In the genomic region with DNA sequence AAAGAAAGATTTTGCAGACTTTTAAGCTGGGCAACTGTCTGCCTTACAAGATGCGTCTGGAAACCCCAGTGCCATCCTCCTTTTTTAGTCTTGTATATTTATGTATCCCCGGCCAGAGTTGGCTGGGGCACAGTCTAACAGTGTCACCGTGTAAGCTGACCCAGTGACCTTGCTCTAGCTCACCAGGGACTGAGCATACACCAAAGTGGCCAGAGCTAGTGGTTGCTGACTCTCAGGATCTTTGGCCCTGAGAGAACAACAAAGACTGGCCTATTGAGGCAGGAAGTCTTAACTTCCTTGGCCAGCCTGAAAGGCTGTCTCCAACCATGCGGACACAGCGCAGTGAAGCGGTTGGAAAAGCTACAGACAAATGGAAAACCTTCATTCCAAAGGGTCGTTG, we compare ENCODE assay signal across 1 cellular context.
TF ChIP-seq lines count a peak whose summit lies in the region.

No MANE protein-coding gene starts in this region.

TF ChIP-seq in HepG2, 621 proteins besides CTCF, POLR2A, EP300 and RAD21 (continued from another document and continues in another):
- TF ChIP-seq ZEB1 (IDR thresholded peaks at IDR 0.05; ENCODE audit: insufficient replicate concordance, low read depth) (no peak), SMC3 (IDR thresholded peaks at IDR 0.05; ENCODE audit: low read length) (no peak), MEIS1 (CRISPR knock-in tag; IDR thresholded peaks at IDR 0.05; ENCODE audit: borderline replicate concordance) (no peak), SOX13 (IDR thresholded peaks at IDR 0.05) (no peak), SOX13 (CRISPR knock-in tag; conservative IDR thresholded peaks at IDR 0.05 in 1 of 2, IDR thresholded peaks at IDR 0.05 in 1 of 2) (no peak), DPF2 (CRISPR knock-in tag; IDR thresholded peaks at IDR 0.05; ENCODE audit: borderline replicate concordance, low read depth) (no peak), CHCHD3 (CRISPR knock-in tag; IDR thresholded peaks at IDR 0.05) (no peak), GATAD1 (CRISPR knock-in tag; IDR thresholded peaks at IDR 0.05) (no peak), ZNF331 (CRISPR knock-in tag; IDR thresholded peaks at IDR 0.05) (0 out of 2 replicates have a peak, but pooled peaks have one; percentile 33), MBD4 (IDR thresholded peaks at IDR 0.05; ENCODE audit: borderline replicate concordance, low read length) (no peak), ZFX (CRISPR knock-in tag; IDR thresholded peaks at IDR 0.05; ENCODE audit: low read depth) (no peak), JDP2 (CRISPR knock-in tag; IDR thresholded peaks at IDR 0.05; ENCODE audit: borderline replicate concordance) (no peak), ZBTB1 (CRISPR knock-in tag; IDR thresholded peaks at IDR 0.05; ENCODE audit: borderline replicate concordance) (no peak), ZSCAN9 (CRISPR knock-in tag; IDR thresholded peaks at IDR 0.05; ENCODE audit: borderline replicate concordance) (no peak), NRL (CRISPR knock-in tag; IDR thresholded peaks at IDR 0.05; ENCODE audit: borderline replicate concordance) (no peak), ZNF780A (CRISPR knock-in tag; IDR thresholded peaks at IDR 0.05) (no peak), ZFP62 (CRISPR knock-in tag; IDR thresholded peaks at IDR 0.05) (no peak), HNF4A (CRISPR knock-in tag; IDR thresholded peaks at IDR 0.05) (peak; percentile 42; the same call in 1 of the 2 replicates), ZNF530 (CRISPR knock-in tag; IDR thresholded peaks at IDR 0.05; ENCODE audit: low read depth) (no peak), ZNF768 (CRISPR knock-in tag; IDR thresholded peaks at IDR 0.05) (no peak), SP140L (CRISPR knock-in tag; IDR thresholded peaks at IDR 0.05; ENCODE audit: borderline replicate concordance) (no peak), ATF7 (IDR thresholded peaks at IDR 0.05) (no peak), ATF7 (CRISPR knock-in tag; IDR thresholded peaks at IDR 0.05) (no peak), ZSCAN29 (CRISPR knock-in tag; conservative IDR thresholded peaks at IDR 0.05) (no peak)
- TF ChIP-seq, protein P1, sequence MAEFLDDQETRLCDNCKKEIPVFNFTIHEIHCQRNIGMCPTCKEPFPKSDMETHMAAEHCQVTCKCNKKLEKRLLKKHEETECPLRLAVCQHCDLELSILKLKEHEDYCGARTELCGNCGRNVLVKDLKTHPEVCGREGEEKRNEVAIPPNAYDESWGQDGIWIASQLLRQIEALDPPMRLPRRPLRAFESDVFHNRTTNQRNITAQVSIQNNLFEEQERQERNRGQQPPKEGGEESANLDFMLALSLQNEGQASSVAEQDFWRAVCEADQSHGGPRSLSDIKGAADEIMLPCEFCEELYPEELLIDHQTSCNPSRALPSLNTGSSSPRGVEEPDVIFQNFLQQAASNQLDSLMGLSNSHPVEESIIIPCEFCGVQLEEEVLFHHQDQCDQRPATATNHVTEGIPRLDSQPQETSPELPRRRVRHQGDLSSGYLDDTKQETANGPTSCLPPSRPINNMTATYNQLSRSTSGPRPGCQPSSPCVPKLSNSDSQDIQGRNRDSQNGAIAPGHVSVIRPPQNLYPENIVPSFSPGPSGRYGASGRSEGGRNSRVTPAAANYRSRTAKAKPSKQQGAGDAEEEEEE (CRISPR knock-in tag; IDR thresholded peaks at IDR 0.05; ENCODE audit: borderline replicate concordance), result no peak
- TF ChIP-seq, protein P2, sequence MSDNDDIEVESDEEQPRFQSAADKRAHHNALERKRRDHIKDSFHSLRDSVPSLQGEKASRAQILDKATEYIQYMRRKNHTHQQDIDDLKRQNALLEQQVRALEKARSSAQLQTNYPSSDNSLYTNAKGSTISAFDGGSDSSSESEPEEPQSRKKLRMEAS (IDR thresholded peaks at IDR 0.05), result no peak
- TF ChIP-seq, protein P3, sequence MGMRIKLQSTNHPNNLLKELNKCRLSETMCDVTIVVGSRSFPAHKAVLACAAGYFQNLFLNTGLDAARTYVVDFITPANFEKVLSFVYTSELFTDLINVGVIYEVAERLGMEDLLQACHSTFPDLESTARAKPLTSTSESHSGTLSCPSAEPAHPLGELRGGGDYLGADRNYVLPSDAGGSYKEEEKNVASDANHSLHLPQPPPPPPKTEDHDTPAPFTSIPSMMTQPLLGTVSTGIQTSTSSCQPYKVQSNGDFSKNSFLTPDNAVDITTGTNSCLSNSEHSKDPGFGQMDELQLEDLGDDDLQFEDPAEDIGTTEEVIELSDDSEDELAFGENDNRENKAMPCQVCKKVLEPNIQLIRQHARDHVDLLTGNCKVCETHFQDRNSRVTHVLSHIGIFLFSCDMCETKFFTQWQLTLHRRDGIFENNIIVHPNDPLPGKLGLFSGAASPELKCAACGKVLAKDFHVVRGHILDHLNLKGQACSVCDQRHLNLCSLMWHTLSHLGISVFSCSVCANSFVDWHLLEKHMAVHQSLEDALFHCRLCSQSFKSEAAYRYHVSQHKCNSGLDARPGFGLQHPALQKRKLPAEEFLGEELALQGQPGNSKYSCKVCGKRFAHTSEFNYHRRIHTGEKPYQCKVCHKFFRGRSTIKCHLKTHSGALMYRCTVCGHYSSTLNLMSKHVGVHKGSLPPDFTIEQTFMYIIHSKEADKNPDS (CRISPR knock-in tag; IDR thresholded peaks at IDR 0.05), result no peak
- TF ChIP-seq, protein P4, sequence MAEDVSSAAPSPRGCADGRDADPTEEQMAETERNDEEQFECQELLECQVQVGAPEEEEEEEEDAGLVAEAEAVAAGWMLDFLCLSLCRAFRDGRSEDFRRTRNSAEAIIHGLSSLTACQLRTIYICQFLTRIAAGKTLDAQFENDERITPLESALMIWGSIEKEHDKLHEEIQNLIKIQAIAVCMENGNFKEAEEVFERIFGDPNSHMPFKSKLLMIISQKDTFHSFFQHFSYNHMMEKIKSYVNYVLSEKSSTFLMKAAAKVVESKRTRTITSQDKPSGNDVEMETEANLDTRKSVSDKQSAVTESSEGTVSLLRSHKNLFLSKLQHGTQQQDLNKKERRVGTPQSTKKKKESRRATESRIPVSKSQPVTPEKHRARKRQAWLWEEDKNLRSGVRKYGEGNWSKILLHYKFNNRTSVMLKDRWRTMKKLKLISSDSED (CRISPR knock-in tag; IDR thresholded peaks at IDR 0.05), result no peak
- TF ChIP-seq, protein P5, sequence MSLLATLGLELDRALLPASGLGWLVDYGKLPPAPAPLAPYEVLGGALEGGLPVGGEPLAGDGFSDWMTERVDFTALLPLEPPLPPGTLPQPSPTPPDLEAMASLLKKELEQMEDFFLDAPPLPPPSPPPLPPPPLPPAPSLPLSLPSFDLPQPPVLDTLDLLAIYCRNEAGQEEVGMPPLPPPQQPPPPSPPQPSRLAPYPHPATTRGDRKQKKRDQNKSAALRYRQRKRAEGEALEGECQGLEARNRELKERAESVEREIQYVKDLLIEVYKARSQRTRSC (CRISPR knock-in tag; IDR thresholded peaks at IDR 0.05; ENCODE audit: low read depth), result no peak
- TF ChIP-seq, protein P6, sequence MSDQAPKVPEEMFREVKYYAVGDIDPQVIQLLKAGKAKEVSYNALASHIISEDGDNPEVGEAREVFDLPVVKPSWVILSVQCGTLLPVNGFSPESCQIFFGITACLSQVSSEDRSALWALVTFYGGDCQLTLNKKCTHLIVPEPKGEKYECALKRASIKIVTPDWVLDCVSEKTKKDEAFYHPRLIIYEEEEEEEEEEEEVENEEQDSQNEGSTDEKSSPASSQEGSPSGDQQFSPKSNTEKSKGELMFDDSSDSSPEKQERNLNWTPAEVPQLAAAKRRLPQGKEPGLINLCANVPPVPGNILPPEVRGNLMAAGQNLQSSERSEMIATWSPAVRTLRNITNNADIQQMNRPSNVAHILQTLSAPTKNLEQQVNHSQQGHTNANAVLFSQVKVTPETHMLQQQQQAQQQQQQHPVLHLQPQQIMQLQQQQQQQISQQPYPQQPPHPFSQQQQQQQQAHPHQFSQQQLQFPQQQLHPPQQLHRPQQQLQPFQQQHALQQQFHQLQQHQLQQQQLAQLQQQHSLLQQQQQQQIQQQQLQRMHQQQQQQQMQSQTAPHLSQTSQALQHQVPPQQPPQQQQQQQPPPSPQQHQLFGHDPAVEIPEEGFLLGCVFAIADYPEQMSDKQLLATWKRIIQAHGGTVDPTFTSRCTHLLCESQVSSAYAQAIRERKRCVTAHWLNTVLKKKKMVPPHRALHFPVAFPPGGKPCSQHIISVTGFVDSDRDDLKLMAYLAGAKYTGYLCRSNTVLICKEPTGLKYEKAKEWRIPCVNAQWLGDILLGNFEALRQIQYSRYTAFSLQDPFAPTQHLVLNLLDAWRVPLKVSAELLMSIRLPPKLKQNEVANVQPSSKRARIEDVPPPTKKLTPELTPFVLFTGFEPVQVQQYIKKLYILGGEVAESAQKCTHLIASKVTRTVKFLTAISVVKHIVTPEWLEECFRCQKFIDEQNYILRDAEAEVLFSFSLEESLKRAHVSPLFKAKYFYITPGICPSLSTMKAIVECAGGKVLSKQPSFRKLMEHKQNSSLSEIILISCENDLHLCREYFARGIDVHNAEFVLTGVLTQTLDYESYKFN (CRISPR knock-in tag; conservative IDR thresholded peaks at IDR 0.05), result 0 out of 2 replicates have a peak, but pooled peaks have one; percentile 20
- TF ChIP-seq, protein P7, sequence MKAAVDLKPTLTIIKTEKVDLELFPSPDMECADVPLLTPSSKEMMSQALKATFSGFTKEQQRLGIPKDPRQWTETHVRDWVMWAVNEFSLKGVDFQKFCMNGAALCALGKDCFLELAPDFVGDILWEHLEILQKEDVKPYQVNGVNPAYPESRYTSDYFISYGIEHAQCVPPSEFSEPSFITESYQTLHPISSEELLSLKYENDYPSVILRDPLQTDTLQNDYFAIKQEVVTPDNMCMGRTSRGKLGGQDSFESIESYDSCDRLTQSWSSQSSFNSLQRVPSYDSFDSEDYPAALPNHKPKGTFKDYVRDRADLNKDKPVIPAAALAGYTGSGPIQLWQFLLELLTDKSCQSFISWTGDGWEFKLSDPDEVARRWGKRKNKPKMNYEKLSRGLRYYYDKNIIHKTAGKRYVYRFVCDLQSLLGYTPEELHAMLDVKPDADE (CRISPR knock-in tag; IDR thresholded peaks at IDR 0.05), result no peak
- TF ChIP-seq, protein P8, sequence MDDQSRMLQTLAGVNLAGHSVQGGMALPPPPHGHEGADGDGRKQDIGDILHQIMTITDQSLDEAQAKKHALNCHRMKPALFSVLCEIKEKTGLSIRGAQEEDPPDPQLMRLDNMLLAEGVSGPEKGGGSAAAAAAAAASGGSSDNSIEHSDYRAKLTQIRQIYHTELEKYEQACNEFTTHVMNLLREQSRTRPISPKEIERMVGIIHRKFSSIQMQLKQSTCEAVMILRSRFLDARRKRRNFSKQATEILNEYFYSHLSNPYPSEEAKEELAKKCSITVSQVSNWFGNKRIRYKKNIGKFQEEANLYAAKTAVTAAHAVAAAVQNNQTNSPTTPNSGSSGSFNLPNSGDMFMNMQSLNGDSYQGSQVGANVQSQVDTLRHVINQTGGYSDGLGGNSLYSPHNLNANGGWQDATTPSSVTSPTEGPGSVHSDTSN (CRISPR knock-in tag; IDR thresholded peaks at IDR 0.05; ENCODE audit: borderline replicate concordance), result no peak
- TF ChIP-seq, protein P9, sequence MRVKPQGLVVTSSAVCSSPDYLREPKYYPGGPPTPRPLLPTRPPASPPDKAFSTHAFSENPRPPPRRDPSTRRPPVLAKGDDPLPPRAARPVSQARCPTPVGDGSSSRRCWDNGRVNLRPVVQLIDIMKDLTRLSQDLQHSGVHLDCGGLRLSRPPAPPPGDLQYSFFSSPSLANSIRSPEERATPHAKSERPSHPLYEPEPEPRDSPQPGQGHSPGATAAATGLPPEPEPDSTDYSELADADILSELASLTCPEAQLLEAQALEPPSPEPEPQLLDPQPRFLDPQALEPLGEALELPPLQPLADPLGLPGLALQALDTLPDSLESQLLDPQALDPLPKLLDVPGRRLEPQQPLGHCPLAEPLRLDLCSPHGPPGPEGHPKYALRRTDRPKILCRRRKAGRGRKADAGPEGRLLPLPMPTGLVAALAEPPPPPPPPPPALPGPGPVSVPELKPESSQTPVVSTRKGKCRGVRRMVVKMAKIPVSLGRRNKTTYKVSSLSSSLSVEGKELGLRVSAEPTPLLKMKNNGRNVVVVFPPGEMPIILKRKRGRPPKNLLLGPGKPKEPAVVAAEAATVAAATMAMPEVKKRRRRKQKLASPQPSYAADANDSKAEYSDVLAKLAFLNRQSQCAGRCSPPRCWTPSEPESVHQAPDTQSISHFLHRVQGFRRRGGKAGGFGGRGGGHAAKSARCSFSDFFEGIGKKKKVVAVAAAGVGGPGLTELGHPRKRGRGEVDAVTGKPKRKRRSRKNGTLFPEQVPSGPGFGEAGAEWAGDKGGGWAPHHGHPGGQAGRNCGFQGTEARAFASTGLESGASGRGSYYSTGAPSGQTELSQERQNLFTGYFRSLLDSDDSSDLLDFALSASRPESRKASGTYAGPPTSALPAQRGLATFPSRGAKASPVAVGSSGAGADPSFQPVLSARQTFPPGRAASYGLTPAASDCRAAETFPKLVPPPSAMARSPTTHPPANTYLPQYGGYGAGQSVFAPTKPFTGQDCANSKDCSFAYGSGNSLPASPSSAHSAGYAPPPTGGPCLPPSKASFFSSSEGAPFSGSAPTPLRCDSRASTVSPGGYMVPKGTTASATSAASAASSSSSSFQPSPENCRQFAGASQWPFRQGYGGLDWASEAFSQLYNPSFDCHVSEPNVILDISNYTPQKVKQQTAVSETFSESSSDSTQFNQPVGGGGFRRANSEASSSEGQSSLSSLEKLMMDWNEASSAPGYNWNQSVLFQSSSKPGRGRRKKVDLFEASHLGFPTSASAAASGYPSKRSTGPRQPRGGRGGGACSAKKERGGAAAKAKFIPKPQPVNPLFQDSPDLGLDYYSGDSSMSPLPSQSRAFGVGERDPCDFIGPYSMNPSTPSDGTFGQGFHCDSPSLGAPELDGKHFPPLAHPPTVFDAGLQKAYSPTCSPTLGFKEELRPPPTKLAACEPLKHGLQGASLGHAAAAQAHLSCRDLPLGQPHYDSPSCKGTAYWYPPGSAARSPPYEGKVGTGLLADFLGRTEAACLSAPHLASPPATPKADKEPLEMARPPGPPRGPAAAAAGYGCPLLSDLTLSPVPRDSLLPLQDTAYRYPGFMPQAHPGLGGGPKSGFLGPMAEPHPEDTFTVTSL (CRISPR knock-in tag; IDR thresholded peaks at IDR 0.05; ENCODE audit: borderline replicate concordance), result no peak
- TF ChIP-seq, protein P10, sequence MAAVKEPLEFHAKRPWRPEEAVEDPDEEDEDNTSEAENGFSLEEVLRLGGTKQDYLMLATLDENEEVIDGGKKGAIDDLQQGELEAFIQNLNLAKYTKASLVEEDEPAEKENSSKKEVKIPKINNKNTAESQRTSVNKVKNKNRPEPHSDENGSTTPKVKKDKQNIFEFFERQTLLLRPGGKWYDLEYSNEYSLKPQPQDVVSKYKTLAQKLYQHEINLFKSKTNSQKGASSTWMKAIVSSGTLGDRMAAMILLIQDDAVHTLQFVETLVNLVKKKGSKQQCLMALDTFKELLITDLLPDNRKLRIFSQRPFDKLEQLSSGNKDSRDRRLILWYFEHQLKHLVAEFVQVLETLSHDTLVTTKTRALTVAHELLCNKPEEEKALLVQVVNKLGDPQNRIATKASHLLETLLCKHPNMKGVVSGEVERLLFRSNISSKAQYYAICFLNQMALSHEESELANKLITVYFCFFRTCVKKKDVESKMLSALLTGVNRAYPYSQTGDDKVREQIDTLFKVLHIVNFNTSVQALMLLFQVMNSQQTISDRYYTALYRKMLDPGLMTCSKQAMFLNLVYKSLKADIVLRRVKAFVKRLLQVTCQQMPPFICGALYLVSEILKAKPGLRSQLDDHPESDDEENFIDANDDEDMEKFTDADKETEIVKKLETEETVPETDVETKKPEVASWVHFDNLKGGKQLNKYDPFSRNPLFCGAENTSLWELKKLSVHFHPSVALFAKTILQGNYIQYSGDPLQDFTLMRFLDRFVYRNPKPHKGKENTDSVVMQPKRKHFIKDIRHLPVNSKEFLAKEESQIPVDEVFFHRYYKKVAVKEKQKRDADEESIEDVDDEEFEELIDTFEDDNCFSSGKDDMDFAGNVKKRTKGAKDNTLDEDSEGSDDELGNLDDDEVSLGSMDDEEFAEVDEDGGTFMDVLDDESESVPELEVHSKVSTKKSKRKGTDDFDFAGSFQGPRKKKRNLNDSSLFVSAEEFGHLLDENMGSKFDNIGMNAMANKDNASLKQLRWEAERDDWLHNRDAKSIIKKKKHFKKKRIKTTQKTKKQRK (IDR thresholded peaks at IDR 0.05; ENCODE audit: low read length), result no peak
